In the genomic region with DNA sequence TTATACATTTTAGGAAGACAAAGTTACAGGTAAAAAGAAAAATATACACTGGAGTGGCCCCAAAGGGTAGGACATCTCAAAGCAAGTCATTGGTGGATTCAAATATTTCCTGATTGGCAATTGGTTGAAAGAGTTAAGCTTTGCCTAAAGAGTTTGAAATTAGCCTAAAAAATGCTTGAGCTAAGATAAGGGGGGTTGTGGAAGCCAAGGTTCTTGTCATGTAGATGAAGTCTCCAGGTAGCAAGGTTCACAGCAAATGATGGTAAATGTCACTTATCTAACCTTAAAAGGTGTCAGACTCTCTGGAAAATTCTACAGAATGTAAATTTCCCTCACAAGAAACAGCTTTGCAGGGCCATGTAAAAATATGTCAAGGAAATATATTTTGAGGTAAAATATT, we compare ENCODE assay signal across 27 cellular contexts.
"Had no signal": no experiment of that assay in that cellular context is flagged by ENCODE, and none has a peak within 500 bp of the region (broad histone marks: within the 10 kb centered on the region; RNA-seq: fewer than 3 reads in every experiment).

No MANE protein-coding gene starts in this region.

- H3K27me3 Mint-ChIP-seq: naive thymus-derived CD4-positive, alpha-beta T cell; natural killer cell treated with Interleukin-12 subunit alpha and Interleukin-12 subunit beta and Interleukin-15 and Interleukin-18, amount 100 ng/mL, for 72 hours; progenitor cell of endocrine pancreas; stimulated activated memory B cell treated with anti-CD40 and anti-IgM and Interleukin-4, amounts not matched to agents 10 μg/mL and 1 μg/mL and 100 μg/mL, for 72 hours; stimulated activated naive CD8-positive, alpha-beta T cell treated with anti-CD3 and anti-CD28 coated beads, Interleukin-15, amount 100 ng/mL, for 72 hours; type B pancreatic cell had no signal

- H3K4me3 Mint-ChIP-seq: immature natural killer cell; mesothelial cell of epicardium; naive thymus-derived CD4-positive, alpha-beta T cell; natural killer cell treated with Interleukin-12 subunit alpha and Interleukin-12 subunit beta and Interleukin-15 and Interleukin-18, amount 100 ng/mL, for 72 hours; stimulated activated memory B cell treated with anti-CD40 and anti-IgM and Interleukin-4, amounts not matched to agents 10 μg/mL and 1 μg/mL and 100 μg/mL, for 72 hours; stimulated activated naive CD8-positive, alpha-beta T cell treated with anti-CD3 and anti-CD28 coated beads, Interleukin-15, amount 100 ng/mL, for 72 hours; type B pancreatic cell had no signal

- H3K4me3 ChIP-seq: left lung, lower lobe of right lung, ovary, right atrium auricular region, right lobe of liver, smooth muscle cell, tibial nerve, uterus had no signal

- H3K36me3 Mint-ChIP-seq: immature natural killer cell; mesothelial cell of epicardium; naive thymus-derived CD4-positive, alpha-beta T cell; natural killer cell treated with Interleukin-12 subunit alpha and Interleukin-12 subunit beta and Interleukin-15 and Interleukin-18, amount 100 ng/mL, for 72 hours; stimulated activated memory B cell treated with anti-CD40 and anti-IgM and Interleukin-4, amounts not matched to agents 10 μg/mL and 1 μg/mL and 100 μg/mL, for 72 hours; type B pancreatic cell had no signal

- H3K36me3 ChIP-seq: left lung, lower lobe of right lung, ovary, right atrium auricular region, right lobe of liver, tibial nerve, uterus had no signal

- H3K27ac ChIP-seq: left lung, lower lobe of right lung, ovary, right atrium auricular region, right lobe of liver, tibial nerve, uterus had no signal

- ATAC-seq: left colon; left lung; lower lobe of right lung; naive thymus-derived CD4-positive, alpha-beta T cell; natural killer cell treated with Interleukin-12 subunit alpha and Interleukin-12 subunit beta and Interleukin-15 and Interleukin-18, amount 100 ng/mL, for 72 hours; right lobe of liver; stimulated activated memory B cell treated with anti-CD40 and anti-IgM and Interleukin-4, amounts not matched to agents 10 μg/mL and 1 μg/mL and 100 μg/mL, for 72 hours; stimulated activated naive CD8-positive, alpha-beta T cell treated with anti-CD3 and anti-CD28 coated beads, Interleukin-15, amount 100 ng/mL, for 72 hours had no signal

- H3K4me1 Mint-ChIP-seq: immature natural killer cell; naive thymus-derived CD4-positive, alpha-beta T cell; stimulated activated memory B cell treated with anti-CD40 and anti-IgM and Interleukin-4, amounts not matched to agents 10 μg/mL and 1 μg/mL and 100 μg/mL, for 72 hours; stimulated activated naive CD8-positive, alpha-beta T cell treated with anti-CD3 and anti-CD28 coated beads, Interleukin-15, amount 100 ng/mL, for 72 hours had no signal

- H3K4me1 ChIP-seq: left lung, lower lobe of right lung, right atrium auricular region, right lobe of liver, tibial nerve, uterus had no signal

- H3K27ac Mint-ChIP-seq: immature natural killer cell; mesothelial cell of epicardium; naive thymus-derived CD4-positive, alpha-beta T cell; natural killer cell treated with Interleukin-12 subunit alpha and Interleukin-12 subunit beta and Interleukin-15 and Interleukin-18, amount 100 ng/mL, for 72 hours; progenitor cell of endocrine pancreas; stimulated activated memory B cell treated with anti-CD40 and anti-IgM and Interleukin-4, amounts not matched to agents 10 μg/mL and 1 μg/mL and 100 μg/mL, for 72 hours; stimulated activated naive CD8-positive, alpha-beta T cell treated with anti-CD3 and anti-CD28 coated beads, Interleukin-15, amount 100 ng/mL, for 72 hours; type B pancreatic cell had no signal

- H3K27me3 ChIP-seq: left lung, ovary, right atrium auricular region, right lobe of liver, tibial nerve, uterus had no signal

- DNase-seq: hypothalamus; immature natural killer cell; kidney; left colon; left lung; lower lobe of right lung; mammary epithelial cell; mesenchymal stem cell; naive thymus-derived CD4-positive, alpha-beta T cell; ovary; right lobe of liver; stimulated activated CD4-positive, alpha-beta T cell treated with anti-CD3 and anti-CD28 coated beads, Interleukin-1b, Interleukin-23, amount 100 ng/mL, for 48 hours; stimulated activated CD4-positive, alpha-beta T cell treated with anti-CD3 and anti-CD28 coated beads, Interleukin-2, amount 100 ng/mL, for 48 hours; stimulated activated CD4-positive, alpha-beta T cell treated with anti-CD3 and anti-CD28 coated beads, Interleukin-4, amount 100 ng/mL, for 4 hours; stimulated activated CD8-positive, alpha-beta memory T cell treated with anti-CD3 and anti-CD28 coated beads, Interleukin-4, amount 100 ng/mL, for 48 hours; stimulated activated naive CD4-positive, alpha-beta T cell treated with Interleukin-2 at 50 U/mL for 16 hours; stimulated activated naive CD8-positive, alpha-beta T cell treated with anti-CD3 and anti-CD28 coated beads, Interleukin-15, amount 100 ng/mL, for 72 hours; substantia nigra; uterus had no signal

- H3K4me2 ChIP-seq: smooth muscle cell had no signal
